19 cellular contexts compared by ENCODE assay signal in the genomic region with DNA sequence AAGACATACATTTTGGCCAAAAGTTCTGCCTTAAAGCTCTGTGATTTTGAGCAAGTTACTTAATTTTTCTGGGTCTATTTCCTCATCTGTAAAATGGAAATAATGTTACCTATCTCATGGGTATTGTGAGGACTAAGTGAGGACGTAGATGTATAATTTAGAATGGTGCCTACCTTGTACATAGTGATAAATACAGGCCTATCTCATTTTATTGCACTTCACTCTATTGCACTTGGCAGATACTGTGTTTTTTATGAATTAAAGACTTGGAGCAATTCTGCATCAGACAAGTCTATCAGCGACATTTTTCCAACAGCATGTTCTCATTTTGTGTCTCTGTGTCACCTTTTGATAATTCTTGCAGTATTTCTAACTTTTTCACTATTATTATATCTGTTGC. TPM values are rescaled to one million over a fixed set of nuclear protein-coding genes. Genes with fewer than 3 reads are reported as not detected.
A peak's percentile ranks its signal among the peaks of the same experiment; 100 is the strongest.
DNase-seq lines count a peak whose midpoint lies in the region; ATAC-seq, FAIRE-seq and TF ChIP-seq lines count a peak whose summit lies in the region.
"Had no signal": no experiment of that assay in that cellular context is flagged by ENCODE, and none has a peak within 500 bp of the region (broad histone marks: within the 10 kb centered on the region; RNA-seq: fewer than 3 reads in every experiment).

No MANE protein-coding gene starts in this region.

- TF ChIP-seq RAD21 in A549 (conservative IDR thresholded peaks at IDR 0.05 in 1 of 2, IDR thresholded peaks at IDR 0.05 in 1 of 2): no peak

- H3K9me3 ChIP-seq in A549: no peaks in the 10 kb centered on the region
- H3K9me3 ChIP-seq in mucosa of descending colon: no peaks in the 10 kb centered on the region
- H3K9me3 ChIP-seq in smooth muscle cell (replicated peaks; ENCODE audit: low read depth): no peaks in the 10 kb centered on the region
- H3K9me3 ChIP-seq: BE2C had no signal

- H2AFZ ChIP-seq in smooth muscle cell (ENCODE audit: low read depth): no peak overlapping the region

- WGBS in A549 (ENCODE audit: missing lambda C conversion rate): 8% methylated on average over 2 of the region's 2 CpGs
- WGBS in smooth muscle cell (ENCODE audit: low lambda C conversion rate): 63% methylated on average over 2 of the region's 2 CpGs

- H3K27ac ChIP-seq in A549 (no peak overlapping the region), smooth muscle cell (ENCODE audit: low read depth) (no peak overlapping the region)
- H3K27ac ChIP-seq: 22Rv1, BLaER1 had no signal

- no peak for TF ChIP-seq EP300 in A549 (IDR thresholded peaks at IDR 0.05)

- no peak for DNase-seq in A549 (ENCODE audit: low read depth in 1 of 2, low spot score in 1 of 2)
- no peak for DNase-seq in mucosa of descending colon
- DNase-seq in smooth muscle cell (lab: John Stamatoyannopoulos, UW; ENCODE audit: unreplicated experiment): no peak
- DNase-seq: ACHN; BE2C; C1 segment of cervical spinal cord; CD4-positive, alpha-beta memory T cell; CD4-positive, CD25-positive, alpha-beta regulatory T cell; CD8-positive, alpha-beta memory T cell; COR-L47; DMS79 treated with DMSO at 0.1 percent for 48 hours; GF-D8 had no signal

- H3K4me2 ChIP-seq in A549: no peak overlapping the region
- H3K4me2 ChIP-seq in smooth muscle cell: no peak overlapping the region
- H3K4me2 ChIP-seq: BLaER1 had no signal

- no peaks in the 10 kb centered on the region for H3F3A ChIP-seq in smooth muscle cell (ENCODE audit: low read depth)

- intact Hi-C loops in mucosa of descending colon (cut with DNase I, micrococcal nuclease): no loop called here

- H3K36me3 ChIP-seq in mucosa of descending colon (ENCODE audit: low read depth) (no peaks in the 10 kb centered on the region), smooth muscle cell (ENCODE audit: low read depth) (no peaks in the 10 kb centered on the region)
- H3K36me3 ChIP-seq: BE2C, BLaER1 had no signal

- POLR2A ChIA-PET in A549 (lab: Yijun Ruan, JAX): no interaction called here

- TF ChIP-seq CTCF in A549 (IDR thresholded peaks at IDR 0.05) (no peak), mucosa of descending colon (IDR thresholded peaks at IDR 0.05) (no peak), smooth muscle cell (IDR thresholded peaks at IDR 0.05; ENCODE audit: borderline replicate concordance, insufficient read depth, poor library complexity, severe bottlenecking) (no peak)

- FAIRE-seq in A549 (lab: Jason Lieb, UNC): peak; percentile 70
- FAIRE-seq in colon (lab: Jason Lieb, UNC): peak; percentile 53
- FAIRE-seq: D721Med, G401.6, GM12891 had no signal

- CTCF ChIA-PET in A549 (lab: Yijun Ruan, JAX): no interaction called here

- ATAC-seq in A549: no peak
- peak; percentile 74 for ATAC-seq in mucosa of descending colon
- ATAC-seq in GM21825 (IDR thresholded peaks at IDR 0.05; ENCODE audit: unreplicated experiment): no peak

- no peaks in the 10 kb centered on the region for H3K4me1 ChIP-seq in A549
- no peaks in the 10 kb centered on the region for H3K4me1 ChIP-seq in mucosa of descending colon (ENCODE audit: low read depth)
- H3K4me1 ChIP-seq in smooth muscle cell (ENCODE audit: low read depth): no peaks in the 10 kb centered on the region
- H3K4me1 ChIP-seq: BE2C had no signal

- TF ChIP-seq POLR2A in A549 (IDR thresholded peaks at IDR 0.05; ENCODE audit: low read length): no peak

- no peaks in the 10 kb centered on the region for H3K79me2 ChIP-seq in smooth muscle cell (ENCODE audit: low read depth)

- no peak overlapping the region for H3K9ac ChIP-seq in smooth muscle cell (ENCODE audit: low read depth)
- H3K9ac ChIP-seq: BLaER1 had no signal

- no peaks in the 10 kb centered on the region for H4K20me1 ChIP-seq in smooth muscle cell (ENCODE audit: low read depth)
- H4K20me1 ChIP-seq: BLaER1 had no signal

- H3K27me3 ChIP-seq in smooth muscle cell (ENCODE audit: low read depth): no peaks in the 10 kb centered on the region
- H3K27me3 ChIP-seq: BE2C, BLaER1 had no signal

- H3K4me3 ChIP-seq in A549 (no peak overlapping the region), mucosa of descending colon (no peak overlapping the region), smooth muscle cell (no peak overlapping the region)
- H3K4me3 ChIP-seq: BLaER1 had no signal

TF ChIP-seq in A549, 52 proteins besides CTCF, POLR2A, EP300 and RAD21:
- TF ChIP-seq JUNB (IDR thresholded peaks at IDR 0.05) (no peak), BCL3 (IDR thresholded peaks at IDR 0.05) (no peak), CBX8 (IDR thresholded peaks at IDR 0.05) (no peak), REST (IDR thresholded peaks at IDR 0.05) (no peak), CHD4 (IDR thresholded peaks at IDR 0.05; ENCODE audit: borderline replicate concordance) (no peak), TFCP2L1 (CRISPR knock-in tag; IDR thresholded peaks at IDR 0.05) (no peak), CEBPB (IDR thresholded peaks at IDR 0.05) (no peak)
TF ChIP-seq in A549: peak in this region for 0.

RNA-seq across cellular contexts. Expression of gene RAB9B, which starts 50.9 kb away (rescaled TPM):
- polyA plus RNA-seq in A549 (2011; rRNA removed): 0.15 and 0.16 TPM in 2 replicates
- polyA plus RNA-seq in A549 (2012; cell fraction: cytosol; rRNA removed): 0.01 and 0.03 TPM in 2 replicates
- polyA plus RNA-seq in A549 (2012; cell fraction: nucleus; rRNA removed): 0.01 and 0.04 TPM in 2 replicates
- 0.09 to 0.17 TPM (median 0.14 TPM) in 3 replicates for polyA plus RNA-seq in A549 (2017; fragmentation: RNase III; extraction: RNeasy Plus Mini Kit Qiagen cat#74134 plus additional on column Dnase treatment)
- 0.05 and 0.17 TPM in 2 replicates for polyA minus RNA-seq in A549 (2011; rRNA and poly(A)+ RNA removed)
- total RNA-seq in mucosa of descending colon: 1 to 10 TPM in 1 of 3 donors, under 1 TPM in 2; 0.69 to 8.0 (median 0.82) TPM
- 0.18 and 0.76 TPM in 2 replicates for total RNA-seq in smooth muscle cell
- not detected in 2 replicates for polyA plus RNA-seq in smooth muscle cell
